2 cellular contexts compared by ENCODE assay signal in the genomic region with DNA sequence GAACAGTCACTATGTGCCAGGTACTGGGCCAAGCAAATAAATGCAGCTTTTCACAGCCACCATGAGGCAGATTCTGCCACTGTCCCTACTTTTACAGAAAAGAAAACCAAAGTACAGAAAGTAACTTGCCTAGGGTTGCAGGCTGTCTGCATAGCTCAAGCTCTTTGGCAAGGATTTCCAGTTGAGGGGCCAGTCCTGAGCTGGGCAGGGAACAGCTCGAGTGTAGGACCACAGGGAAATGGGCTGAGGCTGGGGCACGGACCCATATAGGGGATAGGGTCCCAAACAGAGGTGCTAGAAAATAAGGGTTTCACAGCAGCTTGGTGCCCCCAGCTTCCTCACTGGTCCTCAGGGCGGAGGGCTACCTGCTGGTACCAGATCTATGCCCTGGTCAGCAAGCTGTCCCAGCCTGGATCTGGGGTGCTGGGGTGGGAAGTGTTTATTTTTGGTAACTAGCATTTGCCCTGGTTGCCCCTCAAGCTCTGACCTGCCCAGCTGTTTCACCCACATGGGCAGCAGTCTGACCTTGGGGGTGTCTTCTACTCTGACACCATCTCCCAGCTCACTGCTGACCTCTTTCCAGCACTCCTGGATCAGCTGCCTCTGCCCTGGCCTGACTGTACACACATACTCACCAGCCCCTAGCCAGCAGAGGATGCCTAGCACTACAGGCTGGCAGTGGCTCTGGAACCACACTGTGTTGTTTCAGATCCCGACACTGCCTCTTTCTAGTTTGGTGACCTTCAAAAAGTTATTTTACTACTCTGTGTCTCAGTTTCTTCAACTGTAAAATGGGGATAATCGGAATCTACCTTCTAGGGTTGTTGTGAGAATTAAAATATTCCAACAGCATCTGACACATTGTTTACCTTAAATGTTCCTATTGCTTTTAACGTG.
TF ChIP-seq lines count a peak whose summit lies in the region.

No MANE protein-coding gene starts in this region.

TF ChIP-seq in H1, 55 proteins besides CTCF, POLR2A, EP300 and RAD21:
- TF ChIP-seq TAF7 (optimal IDR thresholded peaks at IDR 0.05; ENCODE audit: borderline replicate concordance, low read depth, low read length) = no peak

TF ChIP-seq in SK-N-SH treated with all-trans-retinoic acid at 6 μM for 48 hours, 23 proteins besides CTCF, POLR2A, EP300 and RAD21:
- TF ChIP-seq, protein P1, sequence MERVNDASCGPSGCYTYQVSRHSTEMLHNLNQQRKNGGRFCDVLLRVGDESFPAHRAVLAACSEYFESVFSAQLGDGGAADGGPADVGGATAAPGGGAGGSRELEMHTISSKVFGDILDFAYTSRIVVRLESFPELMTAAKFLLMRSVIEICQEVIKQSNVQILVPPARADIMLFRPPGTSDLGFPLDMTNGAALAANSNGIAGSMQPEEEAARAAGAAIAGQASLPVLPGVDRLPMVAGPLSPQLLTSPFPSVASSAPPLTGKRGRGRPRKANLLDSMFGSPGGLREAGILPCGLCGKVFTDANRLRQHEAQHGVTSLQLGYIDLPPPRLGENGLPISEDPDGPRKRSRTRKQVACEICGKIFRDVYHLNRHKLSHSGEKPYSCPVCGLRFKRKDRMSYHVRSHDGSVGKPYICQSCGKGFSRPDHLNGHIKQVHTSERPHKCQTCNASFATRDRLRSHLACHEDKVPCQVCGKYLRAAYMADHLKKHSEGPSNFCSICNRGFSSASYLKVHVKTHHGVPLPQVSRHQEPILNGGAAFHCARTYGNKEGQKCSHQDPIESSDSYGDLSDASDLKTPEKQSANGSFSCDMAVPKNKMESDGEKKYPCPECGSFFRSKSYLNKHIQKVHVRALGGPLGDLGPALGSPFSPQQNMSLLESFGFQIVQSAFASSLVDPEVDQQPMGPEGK (CRISPR knock-in tag; IDR thresholded peaks at IDR 0.05; ENCODE audit: borderline replicate concordance) = no peak
- TF ChIP-seq RARB (CRISPR knock-in tag; IDR thresholded peaks at IDR 0.05) (no peak), TCF4 (CRISPR knock-in tag; IDR thresholded peaks at IDR 0.05; ENCODE audit: borderline replicate concordance) (no peak), ESRRG (CRISPR knock-in tag; IDR thresholded peaks at IDR 0.05) (no peak), ZNF8 (CRISPR knock-in tag; IDR thresholded peaks at IDR 0.05) (no peak), PPARA (CRISPR knock-in tag; IDR thresholded peaks at IDR 0.05; ENCODE audit: borderline replicate concordance) (no peak), ISL1 (CRISPR knock-in tag; IDR thresholded peaks at IDR 0.05) (no peak), ZC3H10 (CRISPR knock-in tag; IDR thresholded peaks at IDR 0.05) (no peak), ZNF70 (CRISPR knock-in tag; IDR thresholded peaks at IDR 0.05) (no peak), GLIS3 (CRISPR knock-in tag; IDR thresholded peaks at IDR 0.05) (no peak), ZFP30 (CRISPR knock-in tag; IDR thresholded peaks at IDR 0.05) (no peak), POU6F1 (CRISPR knock-in tag; IDR thresholded peaks at IDR 0.05; ENCODE audit: borderline replicate concordance, low read depth) (no peak)
